8 cellular contexts compared by ENCODE assay signal in the genomic region with DNA sequence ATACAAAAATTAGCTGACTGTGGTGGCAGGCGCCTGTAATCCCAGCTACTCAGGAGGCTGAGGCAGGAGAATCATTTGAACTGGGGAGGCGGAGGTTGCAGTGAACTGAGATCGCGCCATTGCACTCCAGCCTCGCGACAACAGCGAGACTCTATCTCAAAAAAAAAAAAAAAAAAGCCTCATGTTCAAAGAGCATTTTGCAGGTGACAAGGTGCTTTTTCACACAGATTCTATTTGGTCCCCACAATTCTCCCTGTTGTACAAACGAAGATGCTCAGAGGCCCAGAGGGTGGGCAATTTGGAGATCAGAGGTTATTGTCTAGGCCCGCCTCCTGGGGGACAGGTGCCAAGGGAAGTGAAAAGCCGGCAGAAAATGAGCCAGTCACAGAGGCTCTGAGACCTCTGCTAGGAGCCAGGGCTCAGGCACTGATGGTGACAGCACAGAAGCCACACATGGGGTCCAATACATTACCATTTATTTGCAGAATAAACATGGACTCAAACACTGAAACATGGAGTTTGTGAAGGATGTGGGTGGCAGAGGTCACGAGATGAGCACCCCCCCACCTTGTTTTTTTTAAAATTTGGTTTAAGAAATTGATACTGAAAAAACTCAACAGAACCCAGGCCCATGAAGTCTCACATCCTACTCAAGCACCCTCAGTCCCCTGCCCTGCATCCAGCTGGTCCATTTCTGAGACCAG. TPM values are rescaled to one million over a fixed set of nuclear protein-coding genes. Genes with fewer than 3 reads are reported as not detected.
DNase-seq lines count a peak whose midpoint lies in the region; ATAC-seq, FAIRE-seq and TF ChIP-seq lines count a peak whose summit lies in the region.

No MANE protein-coding gene starts in this region.

- no peak overlapping the region for H3K27ac Mint-ChIP-seq in CD14-positive monocyte
- no peak overlapping the region for H3K27ac Mint-ChIP-seq in activated T-helper 17 cell treated with anti-CD3 and anti-CD28 coated beads, Interleukin-2, amount 50 U/mL, for 72 hours
- no peak overlapping the region for H3K27ac Mint-ChIP-seq in mesothelial cell of epicardium

- peak; percentile 4 for FAIRE-seq in GM19239 (lab: Jason Lieb, UNC)

- H3K9me3 Mint-ChIP-seq in CD14-positive monocyte, result peaks cover 0 to 22% (median 9%) of the 10 kb centered on the region in 7 donors
- H3K9me3 Mint-ChIP-seq in activated T-helper 17 cell treated with anti-CD3 and anti-CD28 coated beads, Interleukin-2, amount 50 U/mL, for 72 hours, result no peaks in the 10 kb centered on the region
- no peaks in the 10 kb centered on the region for H3K9me3 Mint-ChIP-seq in mesothelial cell of epicardium

- H3K27ac ChIP-seq in tibial artery, result peak overlapping the region in 1 of 2 donors; percentile 64

- peaks cover 0 to 33% (median 20%) of the 10 kb centered on the region in 4 donors for H3K4me1 ChIP-seq in tibial artery

- TF ChIP-seq CTCF in CD14-positive monocyte (IDR thresholded peaks at IDR 0.05), result no peak
- no peak for TF ChIP-seq CTCF in mesothelial cell of epicardium (IDR thresholded peaks at IDR 0.05; ENCODE audit: unreplicated experiment)
- no peak for TF ChIP-seq CTCF in tibial artery (IDR thresholded peaks at IDR 0.05)

- intact Hi-C loops in CD14-positive monocyte (cut with micrococcal nuclease) (no loop called here), tibial artery (cut with DNase I; ENCODE audit: low total_unique reads) (no loop called here)

- no peak for ATAC-seq in activated T-helper 17 cell treated with anti-CD3 and anti-CD28 coated beads, Interleukin-2, amount 50 U/mL, for 72 hours (replicated peaks)

- H3K4me1 Mint-ChIP-seq in CD14-positive monocyte, result peaks cover 41% of the 10 kb centered on the region
- H3K4me1 Mint-ChIP-seq in activated T-helper 17 cell treated with anti-CD3 and anti-CD28 coated beads, Interleukin-2, amount 50 U/mL, for 72 hours, result peaks cover 43% of the 10 kb centered on the region
- H3K4me1 Mint-ChIP-seq in mesothelial cell of epicardium, result peaks cover 35% of the 10 kb centered on the region

- H3K27me3 ChIP-seq in tibial artery, result peaks cover 0 to 27% of the 10 kb centered on the region in 2 donors

- H3K27me3 Mint-ChIP-seq in CD14-positive monocyte (ENCODE audit: low read depth in 3 of 3) (peaks cover 64 to 86% (median 73%) of the 10 kb centered on the region in 3 donors), mesothelial cell of epicardium (ENCODE audit: low read depth) (peaks cover 36% of the 10 kb centered on the region)
- peaks cover 5% of the 10 kb centered on the region for H3K27me3 Mint-ChIP-seq in activated T-helper 17 cell treated with anti-CD3 and anti-CD28 coated beads, Interleukin-2, amount 50 U/mL, for 72 hours

- H3K4me3 ChIP-seq in tibial artery, result no peak overlapping the region

- H3K36me3 Mint-ChIP-seq in CD14-positive monocyte (peaks cover 4 to 19% of the 10 kb centered on the region in 2 donors), mesothelial cell of epicardium (peaks cover 10% of the 10 kb centered on the region)
- no peaks in the 10 kb centered on the region for H3K36me3 Mint-ChIP-seq in activated T-helper 17 cell treated with anti-CD3 and anti-CD28 coated beads, Interleukin-2, amount 50 U/mL, for 72 hours (ENCODE audit: low read depth)

- DNase-seq in CD14-positive monocyte (ENCODE audit: low spot score) (no peak), GM19239 (ENCODE audit: insufficient read length, low spot score) (no peak), mesothelial cell of epicardium (ENCODE audit: low spot score in 2 of 2, unreplicated experiment in 2 of 2) (no peak), HuH-7 (ENCODE audit: low spot score) (no peak), D341Med (ENCODE audit: low spot score) (no peak), mesenteric fat pad (ENCODE audit: low spot score) (no peak), tibial artery (no peak)

- H3K36me3 ChIP-seq in tibial artery, result no peaks in the 10 kb centered on the region

- H3K4me3 Mint-ChIP-seq in CD14-positive monocyte (peak overlapping the region; percentile 9 to 94), mesothelial cell of epicardium (peak overlapping the region; percentile 76)
- H3K4me3 Mint-ChIP-seq in activated T-helper 17 cell treated with anti-CD3 and anti-CD28 coated beads, Interleukin-2, amount 50 U/mL, for 72 hours, result peak overlapping the region; percentile 92

- H3K9me3 ChIP-seq in tibial artery, result no peaks in the 10 kb centered on the region

RNA-seq across cellular contexts. Expression of a gene that starts 0.9 kb away (rescaled TPM):
- polyA plus RNA-seq in CD14-positive monocyte, result not detected
- 1 to 10 TPM; 1.1 to 3.9 TPM for total RNA-seq in activated T-helper 17 cell treated with anti-CD3 and anti-CD28 coated beads, Interleukin-2, amount 50 U/mL, for 72 hours
- total RNA-seq in mesothelial cell of epicardium, result 9.4 to 10.1 TPM (median 9.4 TPM) in 3 replicates
- total RNA-seq in mesenteric fat pad, result 1.7 TPM

RNA-seq across cellular contexts. Expression of a gene that starts 7.9 kb away (rescaled TPM):
- polyA plus RNA-seq in CD14-positive monocyte, result not detected
- 1 to 10 TPM; 2.8 to 4.9 TPM for total RNA-seq in activated T-helper 17 cell treated with anti-CD3 and anti-CD28 coated beads, Interleukin-2, amount 50 U/mL, for 72 hours
- total RNA-seq in mesothelial cell of epicardium, result 49.8 to 50.6 TPM (median 50.0 TPM) in 3 replicates
- total RNA-seq in mesenteric fat pad, result 1.2 TPM

RNA-seq across cellular contexts. Expression of a gene that starts 8.4 kb away (rescaled TPM):
- polyA plus RNA-seq in CD14-positive monocyte, result under 1 TPM in 1 of 2 donors, not detected in 1; 0.39 TPM
- 10 to 100 TPM in 1 of 2 donors, 1 to 10 TPM in 1; 7.8 to 22.1 TPM for total RNA-seq in activated T-helper 17 cell treated with anti-CD3 and anti-CD28 coated beads, Interleukin-2, amount 50 U/mL, for 72 hours
- total RNA-seq in mesothelial cell of epicardium, result 0.94 to 1.9 TPM (median 1.4 TPM) in 3 replicates
- 0.45 TPM for total RNA-seq in mesenteric fat pad

RNA-seq across cellular contexts. Expression of a gene that starts 10.8 kb away (rescaled TPM):
- polyA plus RNA-seq in CD14-positive monocyte, result 1 to 10 TPM; 1.0 to 1.6 TPM
- total RNA-seq in activated T-helper 17 cell treated with anti-CD3 and anti-CD28 coated beads, Interleukin-2, amount 50 U/mL, for 72 hours, result 10 to 100 TPM; 15.4 to 22.1 TPM
- total RNA-seq in mesothelial cell of epicardium, result 22.0 to 23.6 TPM (median 23.3 TPM) in 3 replicates
- 22.5 TPM for total RNA-seq in mesenteric fat pad

RNA-seq across cellular contexts. Expression of a gene that starts 20.6 kb away (rescaled TPM):
- 100 to 1,000 TPM; 621 to 754 TPM for polyA plus RNA-seq in CD14-positive monocyte
- 100 to 1,000 TPM; 129 to 132 TPM for total RNA-seq in activated T-helper 17 cell treated with anti-CD3 and anti-CD28 coated beads, Interleukin-2, amount 50 U/mL, for 72 hours
- total RNA-seq in mesothelial cell of epicardium (97.2 to 109 TPM (median 105 TPM) in 3 replicates), mesenteric fat pad (112 TPM)
